18 cellular contexts compared by ENCODE assay signal in the genomic region with DNA sequence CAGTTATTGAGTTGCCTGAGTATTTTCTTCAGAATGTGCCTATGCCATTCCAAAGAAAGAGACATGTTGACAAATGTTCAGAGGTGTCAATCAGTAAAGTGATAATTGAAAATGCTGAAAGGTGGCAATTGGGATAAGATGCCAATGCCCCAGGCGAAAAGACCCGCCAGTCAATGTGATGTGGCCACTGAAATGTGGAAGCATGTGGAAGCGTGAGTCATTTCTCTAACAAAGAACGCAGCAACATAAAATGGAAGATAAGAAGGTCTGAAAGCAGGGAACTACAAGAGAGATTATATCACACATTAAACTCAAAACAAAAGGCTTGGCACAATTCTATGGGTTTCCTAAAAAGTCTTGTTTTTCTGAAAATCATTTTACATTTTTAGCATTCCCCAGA.
A peak's percentile ranks its signal among the peaks of the same experiment; 100 is the strongest.
DNase-seq lines count a peak whose midpoint lies in the region; TF ChIP-seq lines count a peak whose summit lies in the region.
"Had no signal": no experiment of that assay in that cellular context is flagged by ENCODE, and none has a peak within 500 bp of the region (broad histone marks: within the 10 kb centered on the region; RNA-seq: fewer than 3 reads in every experiment).

No MANE protein-coding gene starts in this region.

- H2AFZ ChIP-seq in Karpas-422 (ENCODE audit: low read length): no peak overlapping the region

- POLR2A ChIA-PET in CD8-positive, alpha-beta memory T cell (lab: Charles Lee): no interaction called here

- H3K9me3 Mint-ChIP-seq in nephron progenitor cell: no peaks in the 10 kb centered on the region
- H3K9me3 Mint-ChIP-seq in CD8-positive, alpha-beta memory T cell: peaks cover 2 to 7% (median 6%) of the 10 kb centered on the region in 5 donors

- H3K36me3 Mint-ChIP-seq in nephron progenitor cell (ENCODE audit: low read depth): no peaks in the 10 kb centered on the region
- H3K36me3 Mint-ChIP-seq in CD8-positive, alpha-beta memory T cell: no peaks in the 10 kb centered on the region

- H3K4me3 Mint-ChIP-seq in nephron progenitor cell: no peak overlapping the region
- H3K4me3 Mint-ChIP-seq in CD8-positive, alpha-beta memory T cell: no peak overlapping the region
- H3K4me3 Mint-ChIP-seq: B cell had no signal

- no peak overlapping the region for H3K9ac ChIP-seq in Karpas-422 (ENCODE audit: low read length)

- peak overlapping the region; percentile 7 for H3K27ac Mint-ChIP-seq in nephron progenitor cell
- no peak overlapping the region for H3K27ac Mint-ChIP-seq in CD8-positive, alpha-beta memory T cell
- H3K27ac Mint-ChIP-seq: B cell had no signal

- H3K36me3 ChIP-seq in CD8-positive, alpha-beta memory T cell (ENCODE audit: insufficient read depth, low read length): no peaks in the 10 kb centered on the region
- no peaks in the 10 kb centered on the region for H3K36me3 ChIP-seq in Karpas-422 (ENCODE audit: insufficient read depth, low read length)
- H3K36me3 ChIP-seq: SJCRH30 had no signal

- CTCF ChIA-PET in CD8-positive, alpha-beta memory T cell (lab: Charles Lee): no interaction called here

- no peaks in the 10 kb centered on the region for H3K9me3 ChIP-seq in CD8-positive, alpha-beta memory T cell (ENCODE audit: low read length)
- peaks cover 7% of the 10 kb centered on the region for H3K9me3 ChIP-seq in Karpas-422 (ENCODE audit: low read length)
- H3K9me3 ChIP-seq: SJCRH30 had no signal

- no peak for TF ChIP-seq CTCF in nephron progenitor cell (IDR thresholded peaks at IDR 0.05)

- no peak overlapping the region for H3K4me3 ChIP-seq in CD8-positive, alpha-beta memory T cell (ENCODE audit: low read length)
- H3K4me3 ChIP-seq in Karpas-422 (ENCODE audit: low read length): no peak overlapping the region
- H3K4me3 ChIP-seq: SJCRH30 had no signal

- no peak overlapping the region for H3K27ac ChIP-seq in CD8-positive, alpha-beta memory T cell (ENCODE audit: low read depth, low read length)
- H3K27ac ChIP-seq in Karpas-422 (ENCODE audit: low read length): no peak overlapping the region
- H3K27ac ChIP-seq: SJCRH30 had no signal

- H4K20me1 ChIP-seq in Karpas-422 (ENCODE audit: insufficient read depth, low read depth, low read length): no peaks in the 10 kb centered on the region

- no peaks in the 10 kb centered on the region for H3K9me2 ChIP-seq in Karpas-422 (replicated peaks; ENCODE audit: insufficient read depth, low read length)

- no peaks in the 10 kb centered on the region for H3K4me1 Mint-ChIP-seq in nephron progenitor cell
- H3K4me1 Mint-ChIP-seq in CD8-positive, alpha-beta memory T cell: no peaks in the 10 kb centered on the region
- H3K4me1 Mint-ChIP-seq: B cell had no signal

- H3K79me2 ChIP-seq in Karpas-422 (ENCODE audit: low read length): no peaks in the 10 kb centered on the region

- H3K4me1 ChIP-seq in CD8-positive, alpha-beta memory T cell (ENCODE audit: insufficient read depth, low read length): no peaks in the 10 kb centered on the region
- no peaks in the 10 kb centered on the region for H3K4me1 ChIP-seq in Karpas-422 (ENCODE audit: low read length)
- H3K4me1 ChIP-seq: SJCRH30 had no signal

- peaks cover 4% of the 10 kb centered on the region for H3K27me3 Mint-ChIP-seq in nephron progenitor cell (ENCODE audit: low read depth, poor library complexity)
- no peaks in the 10 kb centered on the region for H3K27me3 Mint-ChIP-seq in CD8-positive, alpha-beta memory T cell
- H3K27me3 Mint-ChIP-seq: B cell had no signal

- H3K27me3 ChIP-seq in CD8-positive, alpha-beta memory T cell (ENCODE audit: insufficient read depth, low read length, poor library complexity, severe bottlenecking): no peaks in the 10 kb centered on the region
- H3K27me3 ChIP-seq in Karpas-422 (ENCODE audit: low read length): no peaks in the 10 kb centered on the region
- H3K27me3 ChIP-seq: SJCRH30 had no signal

- DNase-seq in DMS114 treated with DMSO at 0.1 percent for 48 hours (lab: John Stamatoyannopoulos, UW; ENCODE audit: unreplicated experiment) (peak; percentile 87), amniotic epithelial cell (ENCODE audit: low read depth) (peak; percentile 27), dermis microvascular lymphatic vessel endothelial cell (ENCODE audit: low read depth in 2 of 2) (peak; percentile 3 to 64), nephron progenitor cell (no peak), Karpas-422 (no peak), dedifferentiated amniotic fluid mesenchymal stem cell (ENCODE audit: extremely low spot score) (no peak)
- no peak for DNase-seq in activated CD4-positive, alpha-beta T cell treated with anti-CD3 and anti-CD28 coated beads, Interleukin-2, amount 50 U/mL, for 1 hour
- DNase-seq in CD8-positive, alpha-beta memory T cell: no peak
- DNase-seq: 8988T, COR-L47, DMS 273 treated with DMSO at 0.1 percent for 48 hours, GDM1, KBM-7, NCI-H187, NCI-H345, NCI-H524 treated with DMSO at 0.1 percent for 48 hours, SJCRH30 had no signal

- no peak overlapping the region for H3K4me2 ChIP-seq in Karpas-422 (ENCODE audit: low read depth, low read length, poor library complexity, severe bottlenecking)

Comparison
In these comparisons a context has a peak if more than half of its experiments do, and no peak if none do; other contexts are left out.
1. DNase-seq: peak in DMS114 treated with DMSO at 0.1 percent for 48 hours (single experiment), amniotic epithelial cell (single experiment) and dermis microvascular lymphatic vessel endothelial cell (2 of 2); none in nephron progenitor cell (single experiment), activated CD4-positive, alpha-beta T cell treated with anti-CD3 and anti-CD28 coated beads, Interleukin-2, amount 50 U/mL, for 1 hour (single experiment), CD8-positive, alpha-beta memory T cell (0 of 5), Karpas-422 (single experiment) and dedifferentiated amniotic fluid mesenchymal stem cell (single experiment).